In genomic region chr4:185535818-185536729, GRCh38 we compare ENCODE assay signal across 8 cellular contexts. TPM values are rescaled to one million over a fixed set of nuclear protein-coding genes. Genes with fewer than 3 reads are reported as not detected.
DNase-seq lines count a peak whose midpoint lies in the region; ATAC-seq and TF ChIP-seq lines count a peak whose summit lies in the region.

No MANE protein-coding gene starts in this region.

- H3K4me3 ChIP-seq in brain microvascular endothelial cell (ENCODE audit: low read depth, low read length) (peak overlapping the region; percentile 75), left lung (peak overlapping the region; percentile 52 to 74), subcutaneous abdominal adipose tissue (ENCODE audit: low read depth in 1 of 5, low read length in 5 of 5) (peak overlapping the region; percentile 63 to 72 (median 67))

- ATAC-seq in left lung: peak; percentile 25
- ATAC-seq in GM21737 (IDR thresholded peaks at IDR 0.05; ENCODE audit: unreplicated experiment): no peak

- H3K4me1 ChIP-seq in left lung: peaks cover 5 to 14% of the 10 kb centered on the region in 2 donors
- H3K4me1 ChIP-seq in subcutaneous abdominal adipose tissue (ENCODE audit: control insufficient read depth in 5 of 5, insufficient read depth in 5 of 5, low read length in 5 of 5): peaks cover 0 to 22% (median 15%) of the 10 kb centered on the region in 5 donors

- H3K27me3 ChIP-seq in brain microvascular endothelial cell (replicated peaks): peaks cover 2% of the 10 kb centered on the region
- H3K27me3 ChIP-seq in left lung: peaks cover 0 to 49% of the 10 kb centered on the region in 2 donors
- H3K27me3 ChIP-seq in subcutaneous abdominal adipose tissue (ENCODE audit: control insufficient read depth in 5 of 5, insufficient read depth in 4 of 5, low read length in 5 of 5): peaks cover 5 to 38% (median 8%) of the 10 kb centered on the region in 5 donors

- in situ Hi-C loops in brain microvascular endothelial cell (cut with HindIII; ENCODE audit: low pct_ligation_motif_present, low sequenced_read_pairs): no loop called here

- H3K36me3 ChIP-seq in brain microvascular endothelial cell (replicated peaks) (no peaks in the 10 kb centered on the region), left lung (no peaks in the 10 kb centered on the region), subcutaneous abdominal adipose tissue (ENCODE audit: control insufficient read depth in 5 of 5, insufficient read depth in 5 of 5, low read length in 5 of 5) (no peaks in the 10 kb centered on the region)

- H3K9me3 ChIP-seq in left lung (no peaks in the 10 kb centered on the region), subcutaneous abdominal adipose tissue (ENCODE audit: control insufficient read depth in 5 of 5, low read length in 5 of 5) (no peaks in the 10 kb centered on the region)

- DNase-seq in DMS53 (lab: John Stamatoyannopoulos, UW) (peak; percentile 40), DMS53 treated with DMSO at 0.1 percent for 48 hours (lab: John Stamatoyannopoulos, UW; ENCODE audit: unreplicated experiment) (no peak), brain microvascular endothelial cell (peak; percentile 16), left lung (no peak), islet precursor cell (no peak)
- no peak for DNase-seq in activated CD4-positive, CD25-positive, alpha-beta regulatory T cell treated with anti-CD3 and anti-CD28 coated beads, Interleukin-2, amount 50 U/mL, for 72 hours

- intact Hi-C loops in left lung (cut with DNase I): no loop called here

- no peak for TF ChIP-seq CTCF in brain microvascular endothelial cell (IDR thresholded peaks at IDR 0.05; ENCODE audit: low read depth, low read length, missing control alignments)
- no peak for TF ChIP-seq CTCF in left lung (IDR thresholded peaks at IDR 0.05)

- no peak overlapping the region for H3K27ac ChIP-seq in brain microvascular endothelial cell
- peak overlapping the region; percentile 75 to 84 for H3K27ac ChIP-seq in left lung
- H3K27ac ChIP-seq in subcutaneous abdominal adipose tissue (ENCODE audit: low read depth, low read length): no peak overlapping the region

- no peak overlapping the region for H3K9ac ChIP-seq in subcutaneous abdominal adipose tissue (ENCODE audit: low read length in 5 of 5)

RNA-seq across cellular contexts. Expression of gene PDLIM3, which starts 0.8 kb away (rescaled TPM):
- 10 to 100 TPM; 33.6 to 43.1 TPM for total RNA-seq in left lung

Comparison
In these comparisons a context has a peak if more than half of its experiments do, and no peak if none do; other contexts are left out.
1. DNase-seq: peak in DMS53 (single experiment) and brain microvascular endothelial cell (single experiment); none in DMS53 treated with DMSO at 0.1 percent for 48 hours (single experiment), left lung (0 of 2), activated CD4-positive, CD25-positive, alpha-beta regulatory T cell treated with anti-CD3 and anti-CD28 coated beads, Interleukin-2, amount 50 U/mL, for 72 hours (single experiment) and islet precursor cell (single experiment).
2. H3K27ac ChIP-seq: peak in left lung (2 of 2); none in brain microvascular endothelial cell (single experiment) and subcutaneous abdominal adipose tissue (single experiment).
3. Peak in every context shown above with its lines, with median percentiles within 50 percentile points of each other: H3K4me3 ChIP-seq.